ENCODE assay signal across 8 cellular contexts in genomic region chr17:81977211-81978091, GRCh38. TPM values are rescaled to one million over a fixed set of nuclear protein-coding genes. Genes with fewer than 3 reads are reported as not detected.
DNase-seq lines count a peak whose midpoint lies in the region; ATAC-seq and TF ChIP-seq lines count a peak whose summit lies in the region.

A gene with protein sequence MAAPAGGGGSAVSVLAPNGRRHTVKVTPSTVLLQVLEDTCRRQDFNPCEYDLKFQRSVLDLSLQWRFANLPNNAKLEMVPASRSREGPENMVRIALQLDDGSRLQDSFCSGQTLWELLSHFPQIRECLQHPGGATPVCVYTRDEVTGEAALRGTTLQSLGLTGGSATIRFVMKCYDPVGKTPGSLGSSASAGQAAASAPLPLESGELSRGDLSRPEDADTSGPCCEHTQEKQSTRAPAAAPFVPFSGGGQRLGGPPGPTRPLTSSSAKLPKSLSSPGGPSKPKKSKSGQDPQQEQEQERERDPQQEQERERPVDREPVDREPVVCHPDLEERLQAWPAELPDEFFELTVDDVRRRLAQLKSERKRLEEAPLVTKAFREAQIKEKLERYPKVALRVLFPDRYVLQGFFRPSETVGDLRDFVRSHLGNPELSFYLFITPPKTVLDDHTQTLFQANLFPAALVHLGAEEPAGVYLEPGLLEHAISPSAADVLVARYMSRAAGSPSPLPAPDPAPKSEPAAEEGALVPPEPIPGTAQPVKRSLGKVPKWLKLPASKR (plus strand): TSS chr17:81977629. CDS start chr17:81977647, 18 bp downstream.

- no peak for TF ChIP-seq CTCF in epithelial cell of proximal tubule (conservative IDR thresholded peaks at IDR 0.05; ENCODE audit: low read depth, low read length)

- H3K4me3 ChIP-seq in epithelial cell of proximal tubule (ENCODE audit: low read depth, low read length): peak within 1 kb of the TSS; percentile 91
- peak within 1 kb of the TSS; percentile 83 to 84 for H3K4me3 ChIP-seq in mucosa of rectum (ENCODE audit: low read length in 2 of 2)

- in situ Hi-C loops in Caki2 (cut with HindIII; ENCODE audit: low pct_unique_long_range_greater_than_20kb, low sequenced_read_pairs): no loop called here

- H3K27ac ChIP-seq in mucosa of rectum (ENCODE audit: low read depth in 2 of 2, low read length in 2 of 2): peak within 1 kb of the TSS; percentile 88 to 89

- H3K36me3 ChIP-seq in mucosa of rectum (ENCODE audit: control insufficient read depth in 2 of 2, insufficient read depth in 2 of 2, low read length in 2 of 2): peaks cover 0 to 10% of the 10 kb centered on the region in 2 donors

- DNase-seq in Caki2 (ENCODE audit: low read depth) (peak; percentile 89), HUDEP-2 (lab: John Stamatoyannopoulos, UW; ENCODE audit: unreplicated experiment in 76 of 76) (peak in 72 of 76 experiments; percentile 19 to 91 (median 77)), OCI-M1 (lab: John Stamatoyannopoulos, UW) (peak; percentile 93), activated T-cell treated with anti-CD3 and anti-CD28 coated beads for 4 hours (peak; percentile 87), epithelial cell of proximal tubule (ENCODE audit: low read depth) (no peak)
- DNase-seq in stimulated activated CD8-positive, alpha-beta memory T cell treated with anti-CD3 and anti-CD28 coated beads, Interleukin-4, amount 100 ng/mL, for 24 hours (ENCODE audit: low read depth): peak; percentile 82

- H3K4me1 ChIP-seq in mucosa of rectum (ENCODE audit: control insufficient read depth in 2 of 2, insufficient read depth in 2 of 2, low read length in 2 of 2): peaks cover 10% of the 10 kb centered on the region in 2 donors

- ATAC-seq in GM21381 (IDR thresholded peaks at IDR 0.05; ENCODE audit: unreplicated experiment): peak; percentile 81

- H3K9me3 ChIP-seq in mucosa of rectum (ENCODE audit: control insufficient read depth in 2 of 2, low read length in 2 of 2): no peaks in the 10 kb centered on the region

- peak within 1 kb of the TSS; percentile 83 to 85 for H3K9ac ChIP-seq in mucosa of rectum (ENCODE audit: low read depth in 1 of 2, low read length in 2 of 2)

- no peaks in the 10 kb centered on the region for H3K27me3 ChIP-seq in mucosa of rectum (ENCODE audit: control insufficient read depth in 2 of 2, insufficient read depth in 2 of 2, low read length in 2 of 2)

RNA-seq across cellular contexts. Expression of the gene that starts here (rescaled TPM):
- total RNA-seq in Caki2 (2014; rRNA removed; shearing (Covaris generic); ENCODE audit: low replicate concordance): 48.7 and 62.8 TPM in 2 replicates
- 20.1 and 22.7 TPM in 2 replicates for total RNA-seq in epithelial cell of proximal tubule
